1 cellular context compared by ENCODE assay signal in the genomic region with DNA sequence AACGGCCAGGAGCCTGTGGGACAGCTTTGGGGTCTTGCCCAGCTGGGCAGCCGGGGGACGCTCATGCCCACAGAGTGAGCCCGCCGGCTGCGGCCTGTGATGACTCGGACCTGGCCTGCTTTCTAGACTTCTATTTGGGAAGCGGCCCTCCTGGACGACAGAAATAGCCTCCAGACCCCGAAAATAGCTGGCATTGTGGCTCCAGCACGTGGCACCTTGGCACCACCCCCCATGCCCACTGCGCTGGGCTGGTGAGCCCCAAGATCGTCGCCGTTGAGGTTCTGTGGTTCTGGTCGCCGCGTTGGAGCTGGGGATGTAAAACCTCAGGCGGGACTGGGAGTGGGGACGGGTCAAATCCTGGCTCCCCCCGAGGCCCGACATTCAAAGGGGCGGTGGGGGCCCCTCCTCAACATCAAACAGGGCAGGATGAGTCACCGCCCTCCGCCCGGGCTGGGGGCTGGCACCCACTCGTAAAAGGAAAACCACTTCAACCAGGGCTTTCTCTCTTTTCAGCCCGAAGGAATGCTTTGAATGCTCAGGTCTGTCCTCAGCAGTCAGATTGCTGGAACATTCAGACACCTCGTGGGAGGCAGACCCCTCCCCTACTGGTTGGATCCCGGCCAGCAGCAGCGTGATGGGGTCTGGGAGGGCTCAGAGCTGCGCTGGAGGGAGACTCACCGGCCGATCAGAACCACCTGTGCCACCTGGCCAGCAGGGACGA.
TF ChIP-seq lines count a peak whose summit lies in the region.

No MANE protein-coding gene starts in this region.

TF ChIP-seq in HEK293, 187 proteins besides CTCF, POLR2A, EP300 and RAD21 (continued from another document):
- TF ChIP-seq, protein P1, sequence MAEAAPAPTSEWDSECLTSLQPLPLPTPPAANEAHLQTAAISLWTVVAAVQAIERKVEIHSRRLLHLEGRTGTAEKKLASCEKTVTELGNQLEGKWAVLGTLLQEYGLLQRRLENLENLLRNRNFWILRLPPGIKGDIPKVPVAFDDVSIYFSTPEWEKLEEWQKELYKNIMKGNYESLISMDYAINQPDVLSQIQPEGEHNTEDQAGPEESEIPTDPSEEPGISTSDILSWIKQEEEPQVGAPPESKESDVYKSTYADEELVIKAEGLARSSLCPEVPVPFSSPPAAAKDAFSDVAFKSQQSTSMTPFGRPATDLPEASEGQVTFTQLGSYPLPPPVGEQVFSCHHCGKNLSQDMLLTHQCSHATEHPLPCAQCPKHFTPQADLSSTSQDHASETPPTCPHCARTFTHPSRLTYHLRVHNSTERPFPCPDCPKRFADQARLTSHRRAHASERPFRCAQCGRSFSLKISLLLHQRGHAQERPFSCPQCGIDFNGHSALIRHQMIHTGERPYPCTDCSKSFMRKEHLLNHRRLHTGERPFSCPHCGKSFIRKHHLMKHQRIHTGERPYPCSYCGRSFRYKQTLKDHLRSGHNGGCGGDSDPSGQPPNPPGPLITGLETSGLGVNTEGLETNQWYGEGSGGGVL (tag by site-specific recombination; IDR thresholded peaks at IDR 0.05): 0 out of 2 replicates have a peak, but pooled peaks have one; percentile 7
- no peak for TF ChIP-seq MEIS1 (CRISPR knock-in tag; IDR thresholded peaks at IDR 0.05; ENCODE audit: borderline replicate concordance)
- TF ChIP-seq ZBTB17 (tag by site-specific recombination; IDR thresholded peaks at IDR 0.05): no peak
- TF ChIP-seq ZEB2 (tag by site-specific recombination; IDR thresholded peaks at IDR 0.05): no peak
- TF ChIP-seq ZNF404 (tag by site-specific recombination; IDR thresholded peaks at IDR 0.05): no peak
- TF ChIP-seq ZNF311 (tag by site-specific recombination; IDR thresholded peaks at IDR 0.05; ENCODE audit: borderline replicate concordance): no peak
- no peak for TF ChIP-seq ZNF76 (tag by site-specific recombination; IDR thresholded peaks at IDR 0.05; ENCODE audit: borderline replicate concordance, low read depth)
- no peak for TF ChIP-seq SCRT2 (tag by site-specific recombination; IDR thresholded peaks at IDR 0.05)
- no peak for TF ChIP-seq ZNF10 (tag by site-specific recombination; IDR thresholded peaks at IDR 0.05)
- TF ChIP-seq ZNF626 (tag by site-specific recombination; IDR thresholded peaks at IDR 0.05): no peak
- TF ChIP-seq KLF8 (tag by site-specific recombination; IDR thresholded peaks at IDR 0.05): no peak
- TF ChIP-seq, protein P2, sequence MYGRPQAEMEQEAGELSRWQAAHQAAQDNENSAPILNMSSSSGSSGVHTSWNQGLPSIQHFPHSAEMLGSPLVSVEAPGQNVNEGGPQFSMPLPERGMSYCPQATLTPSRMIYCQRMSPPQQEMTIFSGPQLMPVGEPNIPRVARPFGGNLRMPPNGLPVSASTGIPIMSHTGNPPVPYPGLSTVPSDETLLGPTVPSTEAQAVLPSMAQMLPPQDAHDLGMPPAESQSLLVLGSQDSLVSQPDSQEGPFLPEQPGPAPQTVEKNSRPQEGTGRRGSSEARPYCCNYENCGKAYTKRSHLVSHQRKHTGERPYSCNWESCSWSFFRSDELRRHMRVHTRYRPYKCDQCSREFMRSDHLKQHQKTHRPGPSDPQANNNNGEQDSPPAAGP (tag by site-specific recombination; IDR thresholded peaks at IDR 0.05): peak; percentile 82
- TF ChIP-seq EGR2 (tag by site-specific recombination; IDR thresholded peaks at IDR 0.05; ENCODE audit: low read depth): peak; percentile 48; the same call in 1 of the 2 replicates
- TF ChIP-seq ZNF114 (tag by site-specific recombination; IDR thresholded peaks at IDR 0.05): no peak
- TF ChIP-seq GLIS2 (tag by site-specific recombination; IDR thresholded peaks at IDR 0.05): peak; percentile 31; the same call in 1 of the 2 replicates
- no peak for TF ChIP-seq REPIN1 (tag by site-specific recombination; IDR thresholded peaks at IDR 0.05; ENCODE audit: low read depth)
- no peak for TF ChIP-seq ZNF202 (tag by site-specific recombination; IDR thresholded peaks at IDR 0.05; ENCODE audit: borderline replicate concordance)
- 0 out of 2 replicates have a peak, but pooled peaks have one; percentile 19 for TF ChIP-seq ZNF600 (tag by site-specific recombination; IDR thresholded peaks at IDR 0.05)
- no peak for TF ChIP-seq ZNF175 (tag by site-specific recombination; IDR thresholded peaks at IDR 0.05)
- no peak for TF ChIP-seq ZXDB (tag by site-specific recombination; IDR thresholded peaks at IDR 0.05)
- no peak for TF ChIP-seq ZNF560 (tag by site-specific recombination; IDR thresholded peaks at IDR 0.05; ENCODE audit: borderline replicate concordance)
- TF ChIP-seq, protein P3, sequence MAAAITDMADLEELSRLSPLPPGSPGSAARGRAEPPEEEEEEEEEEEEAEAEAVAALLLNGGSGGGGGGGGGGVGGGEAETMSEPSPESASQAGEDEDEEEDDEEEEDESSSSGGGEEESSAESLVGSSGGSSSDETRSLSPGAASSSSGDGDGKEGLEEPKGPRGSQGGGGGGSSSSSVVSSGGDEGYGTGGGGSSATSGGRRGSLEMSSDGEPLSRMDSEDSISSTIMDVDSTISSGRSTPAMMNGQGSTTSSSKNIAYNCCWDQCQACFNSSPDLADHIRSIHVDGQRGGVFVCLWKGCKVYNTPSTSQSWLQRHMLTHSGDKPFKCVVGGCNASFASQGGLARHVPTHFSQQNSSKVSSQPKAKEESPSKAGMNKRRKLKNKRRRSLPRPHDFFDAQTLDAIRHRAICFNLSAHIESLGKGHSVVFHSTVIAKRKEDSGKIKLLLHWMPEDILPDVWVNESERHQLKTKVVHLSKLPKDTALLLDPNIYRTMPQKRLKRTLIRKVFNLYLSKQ (tag by site-specific recombination; IDR thresholded peaks at IDR 0.05; ENCODE audit: borderline replicate concordance): no peak
- TF ChIP-seq ZNF112 (tag by site-specific recombination; IDR thresholded peaks at IDR 0.05): no peak
- no peak for TF ChIP-seq ZBTB21 (tag by site-specific recombination; IDR thresholded peaks at IDR 0.05)
- TF ChIP-seq KLF1 (tag by site-specific recombination; IDR thresholded peaks at IDR 0.05): peak; percentile 91
- no peak for TF ChIP-seq ZNF223 (tag by site-specific recombination; IDR thresholded peaks at IDR 0.05)
- no peak for TF ChIP-seq KLF10 (tag by site-specific recombination; IDR thresholded peaks at IDR 0.05)
- TF ChIP-seq BCL11B (tag by site-specific recombination; IDR thresholded peaks at IDR 0.05; ENCODE audit: low read depth): no peak
- no peak for TF ChIP-seq ZNF292 (tag by site-specific recombination; IDR thresholded peaks at IDR 0.05; ENCODE audit: borderline replicate concordance, low read depth)
- TF ChIP-seq ZNF366 (tag by site-specific recombination; conservative IDR thresholded peaks at IDR 0.05): no peak
- TF ChIP-seq, protein P4, sequence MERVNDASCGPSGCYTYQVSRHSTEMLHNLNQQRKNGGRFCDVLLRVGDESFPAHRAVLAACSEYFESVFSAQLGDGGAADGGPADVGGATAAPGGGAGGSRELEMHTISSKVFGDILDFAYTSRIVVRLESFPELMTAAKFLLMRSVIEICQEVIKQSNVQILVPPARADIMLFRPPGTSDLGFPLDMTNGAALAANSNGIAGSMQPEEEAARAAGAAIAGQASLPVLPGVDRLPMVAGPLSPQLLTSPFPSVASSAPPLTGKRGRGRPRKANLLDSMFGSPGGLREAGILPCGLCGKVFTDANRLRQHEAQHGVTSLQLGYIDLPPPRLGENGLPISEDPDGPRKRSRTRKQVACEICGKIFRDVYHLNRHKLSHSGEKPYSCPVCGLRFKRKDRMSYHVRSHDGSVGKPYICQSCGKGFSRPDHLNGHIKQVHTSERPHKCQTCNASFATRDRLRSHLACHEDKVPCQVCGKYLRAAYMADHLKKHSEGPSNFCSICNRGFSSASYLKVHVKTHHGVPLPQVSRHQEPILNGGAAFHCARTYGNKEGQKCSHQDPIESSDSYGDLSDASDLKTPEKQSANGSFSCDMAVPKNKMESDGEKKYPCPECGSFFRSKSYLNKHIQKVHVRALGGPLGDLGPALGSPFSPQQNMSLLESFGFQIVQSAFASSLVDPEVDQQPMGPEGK (tag by site-specific recombination; IDR thresholded peaks at IDR 0.05): peak; percentile 19; the same call in 1 of the 2 replicates
- no peak for TF ChIP-seq ZNF501 (tag by site-specific recombination; IDR thresholded peaks at IDR 0.05)
- no peak for TF ChIP-seq SP7 (tag by site-specific recombination; IDR thresholded peaks at IDR 0.05)
- no peak for TF ChIP-seq ZNF521 (tag by site-specific recombination; IDR thresholded peaks at IDR 0.05)
- peak; percentile 63 for TF ChIP-seq GLIS1 (tag by site-specific recombination; IDR thresholded peaks at IDR 0.05)
- no peak for TF ChIP-seq SALL2 (tag by site-specific recombination; IDR thresholded peaks at IDR 0.05; ENCODE audit: borderline replicate concordance)
- TF ChIP-seq, protein P5, sequence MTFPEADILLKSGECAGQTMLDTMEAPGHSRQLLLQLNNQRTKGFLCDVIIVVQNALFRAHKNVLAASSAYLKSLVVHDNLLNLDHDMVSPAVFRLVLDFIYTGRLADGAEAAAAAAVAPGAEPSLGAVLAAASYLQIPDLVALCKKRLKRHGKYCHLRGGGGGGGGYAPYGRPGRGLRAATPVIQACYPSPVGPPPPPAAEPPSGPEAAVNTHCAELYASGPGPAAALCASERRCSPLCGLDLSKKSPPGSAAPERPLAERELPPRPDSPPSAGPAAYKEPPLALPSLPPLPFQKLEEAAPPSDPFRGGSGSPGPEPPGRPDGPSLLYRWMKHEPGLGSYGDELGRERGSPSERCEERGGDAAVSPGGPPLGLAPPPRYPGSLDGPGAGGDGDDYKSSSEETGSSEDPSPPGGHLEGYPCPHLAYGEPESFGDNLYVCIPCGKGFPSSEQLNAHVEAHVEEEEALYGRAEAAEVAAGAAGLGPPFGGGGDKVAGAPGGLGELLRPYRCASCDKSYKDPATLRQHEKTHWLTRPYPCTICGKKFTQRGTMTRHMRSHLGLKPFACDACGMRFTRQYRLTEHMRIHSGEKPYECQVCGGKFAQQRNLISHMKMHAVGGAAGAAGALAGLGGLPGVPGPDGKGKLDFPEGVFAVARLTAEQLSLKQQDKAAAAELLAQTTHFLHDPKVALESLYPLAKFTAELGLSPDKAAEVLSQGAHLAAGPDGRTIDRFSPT (tag by site-specific recombination; IDR thresholded peaks at IDR 0.05): peak; percentile 53
